13 cellular contexts compared by ENCODE assay signal in the genomic region with DNA sequence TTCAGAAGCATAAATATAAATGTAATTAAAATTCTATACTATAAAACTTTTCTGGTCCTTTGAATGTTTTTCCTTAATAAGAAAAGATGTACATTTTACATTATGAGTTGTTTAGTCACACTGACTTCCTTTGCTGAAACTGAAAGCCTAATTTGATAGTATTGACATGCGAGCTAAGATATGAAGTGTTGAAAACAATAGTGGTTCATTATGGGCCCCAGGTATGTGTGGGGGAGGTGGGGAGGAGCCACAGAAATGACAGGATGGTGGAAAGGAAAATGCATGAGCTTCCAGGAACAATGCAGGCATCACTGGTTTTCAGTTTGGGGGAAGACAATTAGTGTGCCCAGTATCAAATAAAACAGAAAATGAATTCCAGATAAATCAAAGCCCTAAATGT. TPM values are rescaled to one million over a fixed set of nuclear protein-coding genes. Genes with fewer than 3 reads are reported as not detected.
DNase-seq lines count a peak whose midpoint lies in the region; ATAC-seq lines count a peak whose summit lies in the region.
"Had no signal": no experiment of that assay in that cellular context is flagged by ENCODE, and none has a peak within 500 bp of the region (broad histone marks: within the 10 kb centered on the region; RNA-seq: fewer than 3 reads in every experiment).

No MANE protein-coding gene starts in this region.

- peaks cover 4 to 10% of the 10 kb centered on the region in 2 donors for H3K9me3 Mint-ChIP-seq in activated naive CD4-positive, alpha-beta T cell treated with anti-CD3 and anti-CD28 coated beads, Interleukin-2, amount 50 U/mL, for 72 hours

- peak; percentile 73 for ATAC-seq in HG02870 (IDR thresholded peaks at IDR 0.05; ENCODE audit: unreplicated experiment)
- peak; percentile 52 to 77 for ATAC-seq in activated naive CD4-positive, alpha-beta T cell treated with anti-CD3 and anti-CD28 coated beads, Interleukin-2, amount 50 U/mL, for 72 hours
- ATAC-seq in HG02981 (IDR thresholded peaks at IDR 0.05; ENCODE audit: unreplicated experiment), result no peak
- ATAC-seq: left ventricle myocardium superior had no signal

- DNase-seq in activated T-cell treated with anti-CD3 and anti-CD28 coated beads for 24 hours (ENCODE audit: low read depth), result peak; percentile 16
- DNase-seq in activated T-cell treated with anti-CD3 and anti-CD28 coated beads, Interleukin-2, amount 50 U/mL, for 1 hour, result no peak
- peak in 1 of 2 donors; percentile 22 for DNase-seq in activated naive CD4-positive, alpha-beta T cell treated with anti-CD3 and anti-CD28 coated beads, Interleukin-2, amount 50 U/mL, for 72 hours (ENCODE audit: low spot score in 2 of 2)
- DNase-seq in stimulated activated CD4-positive, alpha-beta T cell treated with anti-CD3 and anti-CD28 coated beads, Interleukin-4, amount 100 ng/mL, for 24 hours, result peak; percentile 36
- no peak for DNase-seq in inferior parietal cortex (ENCODE audit: extremely low spot score)
- DNase-seq in EL, result no peak
- DNase-seq: left ventricle myocardium superior, NCI-H2029, uterus, WERI-Rb-1 had no signal

- peaks cover 6 to 24% of the 10 kb centered on the region in 2 donors for H3K36me3 Mint-ChIP-seq in activated naive CD4-positive, alpha-beta T cell treated with anti-CD3 and anti-CD28 coated beads, Interleukin-2, amount 50 U/mL, for 72 hours

- H3K27ac Mint-ChIP-seq in activated naive CD4-positive, alpha-beta T cell treated with anti-CD3 and anti-CD28 coated beads, Interleukin-2, amount 50 U/mL, for 72 hours, result peak overlapping the region; percentile 40 to 73

RNA-seq across cellular contexts. Expression of gene RLN1, which starts 35.4 kb away (rescaled TPM):
- 1 to 10 TPM; 1.7 to 2.5 TPM for total RNA-seq in activated naive CD4-positive, alpha-beta T cell treated with anti-CD3 and anti-CD28 coated beads, Interleukin-2, amount 50 U/mL, for 72 hours
- total RNA-seq: SJSA1 had no signal

Comparison
In these comparisons a context has a peak if more than half of its experiments do, and no peak if none do; other contexts are left out.
1. DNase-seq: peak in activated T-cell treated with anti-CD3 and anti-CD28 coated beads for 24 hours (single experiment) and stimulated activated CD4-positive, alpha-beta T cell treated with anti-CD3 and anti-CD28 coated beads, Interleukin-4, amount 100 ng/mL, for 24 hours (single experiment); none in activated T-cell treated with anti-CD3 and anti-CD28 coated beads, Interleukin-2, amount 50 U/mL, for 1 hour (single experiment), inferior parietal cortex (single experiment) and EL (single experiment).